ENCODE assay signal across 9 cellular contexts in genomic region chr17:1147664-1148063, GRCh38. TPM values are rescaled to one million over a fixed set of nuclear protein-coding genes. Genes with fewer than 3 reads are reported as not detected.
DNase-seq lines count a peak whose midpoint lies in the region; ATAC-seq, FAIRE-seq and TF ChIP-seq lines count a peak whose summit lies in the region.
"Had no signal": no experiment of that assay in that cellular context is flagged by ENCODE, and none has a peak within 500 bp of the region (broad histone marks: within the 10 kb centered on the region; RNA-seq: fewer than 3 reads in every experiment).

No MANE protein-coding gene starts in this region.

- FAIRE-seq in RCC 7860 (lab: Jason Lieb, UNC) (no peak), small intestine (lab: Jason Lieb, UNC) (no peak)

- no peak overlapping the region for H3K27ac Mint-ChIP-seq in activated naive CD4-positive, alpha-beta T cell treated with anti-CD3 and anti-CD28 coated beads for 36 hours
- peak overlapping the region in 1 of 2 donors; percentile 50 for H3K27ac Mint-ChIP-seq in activated naive CD4-positive, alpha-beta T cell treated with anti-CD3 and anti-CD28 coated beads, Interleukin-2, amount 50 U/mL, for 72 hours

- no peaks in the 10 kb centered on the region for H3K27me3 Mint-ChIP-seq in activated naive CD4-positive, alpha-beta T cell treated with anti-CD3 and anti-CD28 coated beads for 36 hours (ENCODE audit: low read depth)

- no peaks in the 10 kb centered on the region for H3K4me1 Mint-ChIP-seq in activated naive CD4-positive, alpha-beta T cell treated with anti-CD3 and anti-CD28 coated beads for 36 hours (ENCODE audit: low read depth)

- CTCF ChIA-PET in activated naive CD4-positive, alpha-beta T cell treated with anti-CD3 and anti-CD28 coated beads for 36 hours (lab: Charles Lee), result no interaction called here

- peak; percentile 11 for DNase-seq in activated naive CD4-positive, alpha-beta T cell treated with anti-CD3 and anti-CD28 coated beads for 36 hours
- no peak for DNase-seq in activated naive CD4-positive, alpha-beta T cell treated with anti-CD3 and anti-CD28 coated beads, Interleukin-2, amount 50 U/mL, for 72 hours (ENCODE audit: low spot score in 2 of 2)
- peak; percentile 44 for DNase-seq in RCC 7860 (ENCODE audit: low spot score)
- peak; percentile 53 for DNase-seq in fibroblast of pulmonary artery (ENCODE audit: low read depth)
- DNase-seq in small intestine, result peak; percentile 92
- no peak for DNase-seq in activated CD4-positive, alpha-beta T cell treated with anti-CD3 and anti-CD28 coated beads, Interleukin-2, amount 50 U/mL, for 4 hours
- DNase-seq in stimulated activated CD4-positive, alpha-beta T cell treated with anti-CD3 and anti-CD28 coated beads, Interleukin-4, amount 100 ng/mL, for 1 hour, result no peak

- H3K9me3 Mint-ChIP-seq in activated naive CD4-positive, alpha-beta T cell treated with anti-CD3 and anti-CD28 coated beads for 36 hours, result no peaks in the 10 kb centered on the region
- no peaks in the 10 kb centered on the region for H3K9me3 Mint-ChIP-seq in activated naive CD4-positive, alpha-beta T cell treated with anti-CD3 and anti-CD28 coated beads, Interleukin-2, amount 50 U/mL, for 72 hours

- no peak overlapping the region for H3K27ac ChIP-seq in small intestine (ENCODE audit: low read depth in 1 of 2, low read length in 1 of 2)
- H3K27ac ChIP-seq: parathyroid adenoma had no signal

- H3K36me3 ChIP-seq in small intestine (ENCODE audit: control insufficient read depth in 2 of 2, insufficient read depth in 2 of 2, low read length in 2 of 2), result peaks cover 0 to 2% of the 10 kb centered on the region in 2 donors

- H3K4me3 ChIP-seq in fibroblast of pulmonary artery (replicated peaks; ENCODE audit: low read depth, low read length) (no peak overlapping the region), small intestine (ENCODE audit: low read depth in 1 of 2, low read length in 2 of 2) (no peak overlapping the region)

- no peak overlapping the region for H3K4me3 Mint-ChIP-seq in activated naive CD4-positive, alpha-beta T cell treated with anti-CD3 and anti-CD28 coated beads for 36 hours

- 16 to 62% (median 37%) methylated on average over 8 of the region's 8 CpGs for WGBS in small intestine, 3 donors

- intact Hi-C loops in activated naive CD4-positive, alpha-beta T cell treated with anti-CD3 and anti-CD28 coated beads for 36 hours (cut with micrococcal nuclease), result no loop called here

- no peaks in the 10 kb centered on the region for H3K9me3 ChIP-seq in small intestine (ENCODE audit: control insufficient read depth, low read depth)

- no peaks in the 10 kb centered on the region for H3K36me3 Mint-ChIP-seq in activated naive CD4-positive, alpha-beta T cell treated with anti-CD3 and anti-CD28 coated beads for 36 hours (ENCODE audit: low read depth)
- H3K36me3 Mint-ChIP-seq in activated naive CD4-positive, alpha-beta T cell treated with anti-CD3 and anti-CD28 coated beads, Interleukin-2, amount 50 U/mL, for 72 hours, result no peaks in the 10 kb centered on the region

- no peak for ATAC-seq in activated naive CD4-positive, alpha-beta T cell treated with anti-CD3 and anti-CD28 coated beads, Interleukin-2, amount 50 U/mL, for 72 hours
- ATAC-seq in HG03039 (IDR thresholded peaks at IDR 0.05; ENCODE audit: unreplicated experiment), result no peak

- no peaks in the 10 kb centered on the region for H3K4me1 ChIP-seq in small intestine (ENCODE audit: control insufficient read depth in 2 of 2, insufficient read depth in 1 of 2, low read depth in 1 of 2, low read length in 1 of 2)

- no peaks in the 10 kb centered on the region for H3K27me3 ChIP-seq in small intestine (ENCODE audit: control insufficient read depth in 2 of 2, insufficient read depth in 2 of 2, low read length in 2 of 2)

- TF ChIP-seq CTCF in fibroblast of pulmonary artery (IDR thresholded peaks at IDR 0.05; ENCODE audit: low read length, missing control alignments), result peak; percentile 51

RNA-seq across cellular contexts. Expression of gene ABR, which starts 32.1 kb away (rescaled TPM):
- 10 to 100 TPM; 32.1 to 33.4 TPM for total RNA-seq in activated naive CD4-positive, alpha-beta T cell treated with anti-CD3 and anti-CD28 coated beads for 36 hours
- 10 to 100 TPM; 36.0 to 45.8 TPM for total RNA-seq in activated naive CD4-positive, alpha-beta T cell treated with anti-CD3 and anti-CD28 coated beads, Interleukin-2, amount 50 U/mL, for 72 hours
- 10 to 100 TPM; 69.8 to 89.2 (median 77.8) TPM for polyA plus RNA-seq in small intestine

Comparison
In these comparisons a context has a peak if more than half of its experiments do, and no peak if none do; other contexts are left out.
1. DNase-seq: peak in activated naive CD4-positive, alpha-beta T cell treated with anti-CD3 and anti-CD28 coated beads for 36 hours (single experiment), RCC 7860 (single experiment), fibroblast of pulmonary artery (single experiment) and small intestine (single experiment); none in activated naive CD4-positive, alpha-beta T cell treated with anti-CD3 and anti-CD28 coated beads, Interleukin-2, amount 50 U/mL, for 72 hours (0 of 2), activated CD4-positive, alpha-beta T cell treated with anti-CD3 and anti-CD28 coated beads, Interleukin-2, amount 50 U/mL, for 4 hours (0 of 2) and stimulated activated CD4-positive, alpha-beta T cell treated with anti-CD3 and anti-CD28 coated beads, Interleukin-4, amount 100 ng/mL, for 1 hour (single experiment).